In the genomic region with DNA sequence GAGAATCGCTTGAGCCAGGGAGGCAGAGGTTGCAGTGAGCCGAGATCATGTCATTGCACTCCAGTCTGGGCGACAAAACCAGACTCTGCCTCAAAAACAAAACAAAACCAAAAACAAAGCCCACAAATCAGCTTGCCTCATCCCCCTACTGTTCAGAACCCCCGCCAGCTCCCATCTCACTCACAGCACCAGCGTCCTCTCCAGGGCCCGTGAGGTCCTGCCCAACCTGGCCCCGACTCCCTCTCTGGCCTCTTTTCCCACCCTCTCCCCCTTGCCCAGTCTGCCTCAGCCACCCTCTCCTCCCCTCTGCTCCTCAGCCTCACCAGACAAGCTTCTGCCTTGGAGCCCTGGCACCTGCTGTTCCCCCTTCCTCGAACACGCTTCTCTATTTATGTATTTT, we compare ENCODE assay signal across 1 cellular context.
TF ChIP-seq lines count a peak whose summit lies in the region.

No MANE protein-coding gene starts in this region.

TF ChIP-seq in IMR-90, 13 proteins besides CTCF, POLR2A, EP300 and RAD21:
- TF ChIP-seq CEBPB (IDR thresholded peaks at IDR 0.05; ENCODE audit: low read depth, low read length) (no peak), SMC3 (IDR thresholded peaks at IDR 0.05; ENCODE audit: low read depth, low read length) (no peak), MAFK (IDR thresholded peaks at IDR 0.05; ENCODE audit: low read depth, low read length) (no peak), NFE2L2 (IDR thresholded peaks at IDR 0.05; ENCODE audit: low read depth, low read length) (no peak), MAZ (IDR thresholded peaks at IDR 0.05; ENCODE audit: borderline replicate concordance, low read depth, low read length) (no peak), RCOR1 (IDR thresholded peaks at IDR 0.05; ENCODE audit: insufficient replicate concordance, low read length) (no peak), USF2 (IDR thresholded peaks at IDR 0.05; ENCODE audit: low read depth, low read length) (no peak), ELK1 (IDR thresholded peaks at IDR 0.05; ENCODE audit: borderline replicate concordance, low read depth, low read length) (no peak), BHLHE40 (IDR thresholded peaks at IDR 0.05; ENCODE audit: low read depth, low read length) (no peak), FOS (IDR thresholded peaks at IDR 0.05; ENCODE audit: low read depth, low read length) (no peak), MXI1 (IDR thresholded peaks at IDR 0.05; ENCODE audit: borderline replicate concordance, low read depth, low read length) (no peak), CHD1 (IDR thresholded peaks at IDR 0.05; ENCODE audit: low read depth, low read length) (no peak), RFX5 (IDR thresholded peaks at IDR 0.05; ENCODE audit: low read depth, low read length) (no peak)
TF ChIP-seq in IMR-90: peak in this region for 0.
